In the genomic region with DNA sequence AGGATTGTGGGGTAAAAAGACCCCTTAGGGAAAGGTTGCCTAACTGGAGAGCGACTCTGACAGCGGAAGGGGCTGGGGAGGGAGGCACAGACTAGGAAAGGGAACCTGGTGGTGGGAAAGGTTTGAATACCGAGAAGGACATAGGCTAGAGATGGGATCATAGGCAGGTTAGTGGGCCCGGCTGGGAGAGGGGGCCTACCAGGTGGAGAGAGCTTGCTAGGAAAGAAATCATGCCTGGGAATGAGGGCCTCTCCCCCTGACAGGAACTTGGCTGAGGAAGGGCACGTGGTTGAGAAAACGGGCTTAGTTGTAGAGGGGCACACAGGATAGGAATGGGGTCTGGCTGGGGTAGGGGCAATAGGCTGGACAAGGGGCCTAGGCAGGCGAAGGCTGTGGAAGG, we compare ENCODE assay signal across 42 cellular contexts. TPM values are rescaled to one million over a fixed set of nuclear protein-coding genes. Genes with fewer than 3 reads are reported as not detected.
"Had no signal": no experiment of that assay in that cellular context is flagged by ENCODE, and none has a peak within 500 bp of the region (broad histone marks: within the 10 kb centered on the region; RNA-seq: fewer than 3 reads in every experiment).

No MANE protein-coding gene starts in this region.

- H3K36me3 Mint-ChIP-seq: activated naive CD4-positive, alpha-beta T cell treated with anti-CD3 and anti-CD28 coated beads, Interleukin-2, amount 10 ng/mL, durations not matched to agents 7 days and 5 days; activated naive CD4-positive, alpha-beta T cell treated with anti-CD3 and anti-CD28 coated beads, Interleukin-2, amount 50 U/mL, for 24 hours; activated naive CD4-positive, alpha-beta T cell treated with anti-CD3 and anti-CD28 coated beads, Interleukin-2, amount 50 U/mL, for 72 hours; activated naive CD8-positive, alpha-beta T cell; activated naive CD8-positive, alpha-beta T cell treated with anti-CD3 and anti-CD28 coated beads for 36 hours; activated naive CD8-positive, alpha-beta T cell treated with anti-CD3 and anti-CD28 coated beads, Interleukin-2, amount 10 ng/mL, durations not matched to agents 7 days and 5 days; brain had no signal

- DNase-seq: activated effector memory CD4-positive, alpha-beta T cell treated with anti-CD3 and anti-CD28 coated beads, Interleukin-2, amount 50 U/mL, for 16 hours; activated effector memory CD4-positive, alpha-beta T cell treated with Interleukin-2 at 50 U/mL for 16 hours; activated gamma-delta T cell; activated gamma-delta T cell treated with Interleukin-2 at 50 U/mL for 16 hours; activated naive CD4-positive, alpha-beta T cell; activated naive CD4-positive, alpha-beta T cell treated with anti-CD3 and anti-CD28 coated beads for 36 hours; activated naive CD4-positive, alpha-beta T cell treated with anti-CD3 and anti-CD28 coated beads, Interleukin-2, amount 10 ng/mL, durations not matched to agents 7 days and 5 days; activated naive CD4-positive, alpha-beta T cell treated with anti-CD3 and anti-CD28 coated beads, Interleukin-2, amount 50 U/mL, for 16 hours; activated naive CD4-positive, alpha-beta T cell treated with Interleukin-2 at 50 U/mL for 16 hours; activated naive CD8-positive, alpha-beta T cell treated with anti-CD3 and anti-CD28 coated beads for 36 hours; activated naive CD8-positive, alpha-beta T cell treated with anti-CD3 and anti-CD28 coated beads, Interleukin-2, amount 10 ng/mL, durations not matched to agents 7 days and 5 days; activated naive CD8-positive, alpha-beta T cell treated with anti-CD3 and anti-CD28 coated beads, Interleukin-2, amount 50 U/mL, for 24 hours; activated T-cell treated with anti-CD3 and anti-CD28 coated beads, Interleukin-2, amount 50 U/mL, for 1 hour; activated T-cell treated with anti-CD3 and anti-CD28 coated beads, Interleukin-2, amount 50 U/mL, for 24 hours; activated T-cell treated with anti-CD3 and anti-CD28 coated beads, Interleukin-2, amount 50 U/mL, for 4 hours; activated T-cell treated with anti-CD3 and anti-CD28 coated beads, Interleukin-2, amount 50 U/mL, for 48 hours; activated T-cell treated with anti-CD3 and anti-CD28 coated beads, Interleukin-2, amount 50 U/mL, for 72 hours; adrenal gland; amniotic stem cell; amygdala; anterior cingulate cortex; aorta; body of pancreas; brain microvascular endothelial cell; caudate nucleus; central memory CD4-positive, alpha-beta T cell; cerebellar nuclear complex had no signal

- H3K4me1 Mint-ChIP-seq: activated naive CD4-positive, alpha-beta T cell treated with anti-CD3 and anti-CD28 coated beads, Interleukin-2, amount 10 ng/mL, durations not matched to agents 7 days and 5 days; activated naive CD4-positive, alpha-beta T cell treated with anti-CD3 and anti-CD28 coated beads, Interleukin-2, amount 50 U/mL, for 24 hours; activated naive CD8-positive, alpha-beta T cell treated with anti-CD3 and anti-CD28 coated beads for 36 hours; activated naive CD8-positive, alpha-beta T cell treated with anti-CD3 and anti-CD28 coated beads, Interleukin-2, amount 10 ng/mL, durations not matched to agents 7 days and 5 days; activated naive CD8-positive, alpha-beta T cell treated with anti-CD3 and anti-CD28 coated beads, Interleukin-2, amount 50 U/mL, for 24 hours; activated T-helper 17 cell treated with anti-CD3 and anti-CD28 coated beads, Interleukin-2, amount 50 U/mL, for 72 hours; brain; central memory CD8-positive, alpha-beta T cell had no signal

- ATAC-seq: activated naive CD4-positive, alpha-beta T cell treated with anti-CD3 and anti-CD28 coated beads, Interleukin-2, amount 50 U/mL, for 72 hours; activated naive CD8-positive, alpha-beta T cell treated with anti-CD3 and anti-CD28 coated beads, Interleukin-2, amount 50 U/mL, for 24 hours; activated T-cell treated with anti-CD3 and anti-CD28 coated beads, Interleukin-2, amount 50 U/mL, for 4 hours; activated T-cell treated with anti-CD3 and anti-CD28 coated beads, Interleukin-2, amount 50 U/mL, for 72 hours; activated T-helper 17 cell treated with anti-CD3 and anti-CD28 coated beads, Interleukin-2, amount 50 U/mL, for 72 hours; body of pancreas had no signal

- H3K27me3 Mint-ChIP-seq: activated naive CD4-positive, alpha-beta T cell treated with anti-CD3 and anti-CD28 coated beads, Interleukin-2, amount 50 U/mL, for 24 hours; activated naive CD8-positive, alpha-beta T cell; activated naive CD8-positive, alpha-beta T cell treated with anti-CD3 and anti-CD28 coated beads, Interleukin-2, amount 10 ng/mL, durations not matched to agents 7 days and 5 days; activated naive CD8-positive, alpha-beta T cell treated with anti-CD3 and anti-CD28 coated beads, Interleukin-2, amount 50 U/mL, for 24 hours; activated T-helper 17 cell treated with anti-CD3 and anti-CD28 coated beads, Interleukin-2, amount 50 U/mL, for 72 hours had no signal

- H3K27ac Mint-ChIP-seq: activated naive CD4-positive, alpha-beta T cell treated with anti-CD3 and anti-CD28 coated beads for 36 hours; activated naive CD4-positive, alpha-beta T cell treated with anti-CD3 and anti-CD28 coated beads, Interleukin-2, amount 10 ng/mL, durations not matched to agents 7 days and 5 days; activated naive CD4-positive, alpha-beta T cell treated with anti-CD3 and anti-CD28 coated beads, Interleukin-2, amount 50 U/mL, for 24 hours; activated naive CD4-positive, alpha-beta T cell treated with anti-CD3 and anti-CD28 coated beads, Interleukin-2, amount 50 U/mL, for 72 hours; activated naive CD8-positive, alpha-beta T cell; activated naive CD8-positive, alpha-beta T cell treated with anti-CD3 and anti-CD28 coated beads for 36 hours; activated naive CD8-positive, alpha-beta T cell treated with anti-CD3 and anti-CD28 coated beads, Interleukin-2, amount 10 ng/mL, durations not matched to agents 7 days and 5 days; activated naive CD8-positive, alpha-beta T cell treated with anti-CD3 and anti-CD28 coated beads, Interleukin-2, amount 50 U/mL, for 24 hours; activated T-cell treated with anti-CD3 and anti-CD28 coated beads, Interleukin-2, amount 50 U/mL, for 24 hours; activated T-cell treated with anti-CD3 and anti-CD28 coated beads, Interleukin-2, amount 50 U/mL, for 72 hours; activated T-helper 1 cell treated with anti-CD3 and anti-CD28 coated beads, Interleukin-12 subunit alpha, Interleukin-12 subunit beta, Interleukin-2, Interleukin-4 antibody, amounts not matched to agents 30 ng/mL and 10 ng/mL and 1 ng/mL, durations not matched to agents 14 hours and 24 hours and 36 hours; activated T-helper 17 cell treated with anti-CD3 and anti-CD28 coated beads, Interleukin-2, amount 50 U/mL, for 72 hours; activated T-helper 2 cell treated with anti-CD3 and anti-CD28 coated beads, Interferon-gamma antibody, Interleukin-2, Interleukin-4, amounts not matched to agents 10 μg/mL and 5 μg/mL and 100 μg/mL, durations not matched to agents 14 hours and 24 hours and 36 hours; brain had no signal

- H3K4me3 Mint-ChIP-seq: activated naive CD4-positive, alpha-beta T cell treated with anti-CD3 and anti-CD28 coated beads for 36 hours; activated naive CD4-positive, alpha-beta T cell treated with anti-CD3 and anti-CD28 coated beads, Interleukin-2, amount 10 ng/mL, durations not matched to agents 7 days and 5 days; activated naive CD4-positive, alpha-beta T cell treated with anti-CD3 and anti-CD28 coated beads, Interleukin-2, amount 50 U/mL, for 24 hours; activated naive CD8-positive, alpha-beta T cell; activated naive CD8-positive, alpha-beta T cell treated with anti-CD3 and anti-CD28 coated beads for 36 hours; activated naive CD8-positive, alpha-beta T cell treated with anti-CD3 and anti-CD28 coated beads, Interleukin-2, amount 10 ng/mL, durations not matched to agents 7 days and 5 days; activated naive CD8-positive, alpha-beta T cell treated with anti-CD3 and anti-CD28 coated beads, Interleukin-2, amount 50 U/mL, for 24 hours; activated T-cell treated with anti-CD3 and anti-CD28 coated beads, Interleukin-2, amount 50 U/mL, for 24 hours; activated T-cell treated with anti-CD3 and anti-CD28 coated beads, Interleukin-2, amount 50 U/mL, for 4 hours; activated T-cell treated with anti-CD3 and anti-CD28 coated beads, Interleukin-2, amount 50 U/mL, for 72 hours; activated T-helper 1 cell treated with anti-CD3 and anti-CD28 coated beads, Interleukin-12 subunit alpha, Interleukin-12 subunit beta, Interleukin-2, Interleukin-4 antibody, amounts not matched to agents 30 ng/mL and 10 ng/mL and 1 ng/mL, durations not matched to agents 14 hours and 24 hours and 36 hours; activated T-helper 17 cell treated with anti-CD3 and anti-CD28 coated beads, Interleukin-2, amount 50 U/mL, for 72 hours; brain; central memory CD8-positive, alpha-beta T cell had no signal

- H3K9me3 Mint-ChIP-seq: activated naive CD4-positive, alpha-beta T cell treated with anti-CD3 and anti-CD28 coated beads for 36 hours; activated naive CD4-positive, alpha-beta T cell treated with anti-CD3 and anti-CD28 coated beads, Interleukin-2, amount 10 ng/mL, durations not matched to agents 7 days and 5 days; activated naive CD4-positive, alpha-beta T cell treated with anti-CD3 and anti-CD28 coated beads, Interleukin-2, amount 50 U/mL, for 24 hours; activated naive CD4-positive, alpha-beta T cell treated with anti-CD3 and anti-CD28 coated beads, Interleukin-2, amount 50 U/mL, for 72 hours; activated naive CD8-positive, alpha-beta T cell treated with anti-CD3 and anti-CD28 coated beads for 36 hours; activated naive CD8-positive, alpha-beta T cell treated with anti-CD3 and anti-CD28 coated beads, Interleukin-2, amount 10 ng/mL, durations not matched to agents 7 days and 5 days; activated naive CD8-positive, alpha-beta T cell treated with anti-CD3 and anti-CD28 coated beads, Interleukin-2, amount 50 U/mL, for 24 hours; activated T-cell treated with anti-CD3 and anti-CD28 coated beads, Interleukin-2, amount 50 U/mL, for 24 hours; activated T-cell treated with anti-CD3 and anti-CD28 coated beads, Interleukin-2, amount 50 U/mL, for 4 hours; activated T-cell treated with anti-CD3 and anti-CD28 coated beads, Interleukin-2, amount 50 U/mL, for 72 hours; activated T-helper 1 cell treated with anti-CD3 and anti-CD28 coated beads, Interleukin-12 subunit alpha, Interleukin-12 subunit beta, Interleukin-2, Interleukin-4 antibody, amounts not matched to agents 30 ng/mL and 10 ng/mL and 1 ng/mL, durations not matched to agents 14 hours and 24 hours and 36 hours; activated T-helper 17 cell treated with anti-CD3 and anti-CD28 coated beads, Interleukin-2, amount 50 U/mL, for 72 hours; activated T-helper 2 cell treated with anti-CD3 and anti-CD28 coated beads, Interferon-gamma antibody, Interleukin-2, Interleukin-4, amounts not matched to agents 10 μg/mL and 5 μg/mL and 100 μg/mL, durations not matched to agents 14 hours and 24 hours and 36 hours; central memory CD8-positive, alpha-beta T cell had no signal

RNA-seq across cellular contexts. Expression of gene OTUD6A, which starts 4.4 kb away (rescaled TPM):
- total RNA-seq: activated naive CD4-positive, alpha-beta T cell treated with anti-CD3 and anti-CD28 coated beads for 36 hours; activated naive CD4-positive, alpha-beta T cell treated with anti-CD3 and anti-CD28 coated beads, Interleukin-2, amount 50 U/mL, for 72 hours; activated naive CD8-positive, alpha-beta T cell treated with anti-CD3 and anti-CD28 coated beads for 36 hours; activated naive CD8-positive, alpha-beta T cell treated with anti-CD3 and anti-CD28 coated beads, Interleukin-2, amount 10 ng/mL, durations not matched to agents 7 days and 5 days; activated T-cell treated with anti-CD3 and anti-CD28 coated beads, Interleukin-2, amount 50 U/mL, for 4 hours; activated T-cell treated with anti-CD3 and anti-CD28 coated beads, Interleukin-2, amount 50 U/mL, for 72 hours; activated T-helper 1 cell treated with anti-CD3 and anti-CD28 coated beads, Interleukin-12 subunit alpha, Interleukin-12 subunit beta, Interleukin-2, Interleukin-4 antibody, amounts not matched to agents 30 ng/mL and 10 ng/mL and 1 ng/mL, durations not matched to agents 14 hours and 24 hours and 36 hours; activated T-helper 17 cell treated with anti-CD3 and anti-CD28 coated beads, Interleukin-2, amount 50 U/mL, for 72 hours; activated T-helper 2 cell treated with anti-CD3 and anti-CD28 coated beads, Interferon-gamma antibody, Interleukin-2, Interleukin-4, amounts not matched to agents 10 μg/mL and 5 μg/mL and 100 μg/mL, durations not matched to agents 14 hours and 24 hours and 36 hours; adrenal gland; aorta; ascending aorta; astrocyte; body of pancreas; breast epithelium; bronchial epithelial cell; cardiac muscle cell; cardiac septum; cerebellum had no signal

RNA-seq across cellular contexts. Expression of gene AWAT2, which starts 16.9 kb away (rescaled TPM):
- total RNA-seq: activated naive CD4-positive, alpha-beta T cell treated with anti-CD3 and anti-CD28 coated beads for 36 hours; activated naive CD8-positive, alpha-beta T cell treated with anti-CD3 and anti-CD28 coated beads for 36 hours; activated naive CD8-positive, alpha-beta T cell treated with anti-CD3 and anti-CD28 coated beads, Interleukin-2, amount 10 ng/mL, durations not matched to agents 7 days and 5 days; activated T-cell treated with anti-CD3 and anti-CD28 coated beads, Interleukin-2, amount 50 U/mL, for 4 hours; activated T-cell treated with anti-CD3 and anti-CD28 coated beads, Interleukin-2, amount 50 U/mL, for 72 hours; activated T-helper 1 cell treated with anti-CD3 and anti-CD28 coated beads, Interleukin-12 subunit alpha, Interleukin-12 subunit beta, Interleukin-2, Interleukin-4 antibody, amounts not matched to agents 30 ng/mL and 10 ng/mL and 1 ng/mL, durations not matched to agents 14 hours and 24 hours and 36 hours; activated T-helper 17 cell treated with anti-CD3 and anti-CD28 coated beads, Interleukin-2, amount 50 U/mL, for 72 hours; activated T-helper 2 cell treated with anti-CD3 and anti-CD28 coated beads, Interferon-gamma antibody, Interleukin-2, Interleukin-4, amounts not matched to agents 10 μg/mL and 5 μg/mL and 100 μg/mL, durations not matched to agents 14 hours and 24 hours and 36 hours; adrenal gland; aorta; ascending aorta; astrocyte; body of pancreas; breast epithelium; bronchial epithelial cell; cardiac muscle cell; cardiac septum; cerebellum had no signal
